ENCODE assay signal across 16 cellular contexts in genomic region chr6:191487-192312, GRCh38.
A peak's percentile ranks its signal among the peaks of the same experiment; 100 is the strongest.
DNase-seq lines count a peak whose midpoint lies in the region; ATAC-seq and TF ChIP-seq lines count a peak whose summit lies in the region.
"Had no signal": no experiment of that assay in that cellular context is flagged by ENCODE, and none has a peak within 500 bp of the region (broad histone marks: within the 10 kb centered on the region; RNA-seq: fewer than 3 reads in every experiment).

No MANE protein-coding gene starts in this region.

- TF ChIP-seq POLR2A in testis (IDR thresholded peaks at IDR 0.05) = no peak

- no peaks in the 10 kb centered on the region for H3K27me3 ChIP-seq in testis

- peaks cover 2% of the 10 kb centered on the region for H3K9me3 Mint-ChIP-seq in activated naive CD4-positive, alpha-beta T cell treated with anti-CD3 and anti-CD28 coated beads for 36 hours
- peaks cover 8 to 15% of the 10 kb centered on the region in 2 donors for H3K9me3 Mint-ChIP-seq in activated naive CD4-positive, alpha-beta T cell treated with anti-CD3 and anti-CD28 coated beads, Interleukin-2, amount 50 U/mL, for 72 hours
- H3K9me3 Mint-ChIP-seq in type B pancreatic cell = no peaks in the 10 kb centered on the region

- H3K27ac Mint-ChIP-seq in activated naive CD4-positive, alpha-beta T cell treated with anti-CD3 and anti-CD28 coated beads for 36 hours = peak overlapping the region; percentile 15
- peak overlapping the region in 1 of 2 donors; percentile 93 for H3K27ac Mint-ChIP-seq in activated naive CD4-positive, alpha-beta T cell treated with anti-CD3 and anti-CD28 coated beads, Interleukin-2, amount 50 U/mL, for 72 hours
- H3K27ac Mint-ChIP-seq in T-helper 17 cell (peak overlapping the region; percentile 95), type B pancreatic cell (no peak overlapping the region)

- H3K4me3 ChIP-seq in testis = no peak overlapping the region
- H3K4me3 ChIP-seq: PC-9 had no signal

- H3K9me3 ChIP-seq in T-helper 17 cell (ENCODE audit: control insufficient read depth, low read length, poor library complexity, severe bottlenecking) (no peaks in the 10 kb centered on the region), testis (no peaks in the 10 kb centered on the region)
- H3K9me3 ChIP-seq: Caco-2 had no signal

- no peak overlapping the region for H3K4me3 Mint-ChIP-seq in activated naive CD4-positive, alpha-beta T cell treated with anti-CD3 and anti-CD28 coated beads for 36 hours
- H3K4me3 Mint-ChIP-seq in T-helper 17 cell (no peak overlapping the region), type B pancreatic cell (no peak overlapping the region)

- no peaks in the 10 kb centered on the region for H3K36me3 Mint-ChIP-seq in activated naive CD4-positive, alpha-beta T cell treated with anti-CD3 and anti-CD28 coated beads for 36 hours (ENCODE audit: low read depth)
- peaks cover 7% of the 10 kb centered on the region in 2 donors for H3K36me3 Mint-ChIP-seq in activated naive CD4-positive, alpha-beta T cell treated with anti-CD3 and anti-CD28 coated beads, Interleukin-2, amount 50 U/mL, for 72 hours
- H3K36me3 Mint-ChIP-seq in T-helper 17 cell (ENCODE audit: low read depth) (peaks cover 4% of the 10 kb centered on the region), type B pancreatic cell (no peaks in the 10 kb centered on the region)

- DNase-seq in activated naive CD4-positive, alpha-beta T cell treated with anti-CD3 and anti-CD28 coated beads for 36 hours = no peak
- DNase-seq in activated naive CD4-positive, alpha-beta T cell treated with anti-CD3 and anti-CD28 coated beads, Interleukin-2, amount 50 U/mL, for 72 hours (ENCODE audit: low spot score in 2 of 2) = no peak
- DNase-seq in T-helper 17 cell (no peak), islet precursor cell (peak; percentile 43), testis (peak; percentile 5), RKO (ENCODE audit: low spot score) (no peak), type B pancreatic cell (ENCODE audit: extremely low spot score, unreplicated experiment) (no peak)
- DNase-seq: Caco-2, EL, GOT3, KG1, NCI-H1417 treated with DMSO at 0.1 percent for 48 hours, NCI-H2029, NCI-H2171 treated with DMSO at 0.1 percent for 48 hours, NCI-H748 treated with DMSO at 0.1 percent for 48 hours, PC-9 had no signal

- intact Hi-C loops in activated naive CD4-positive, alpha-beta T cell treated with anti-CD3 and anti-CD28 coated beads for 36 hours (cut with micrococcal nuclease) = loop anchor here (5.0 kb wide), 1 partner anchor 146 kb away; no protein-coding TSS in a partner anchor
- intact Hi-C loops in testis (cut with DNase I; ENCODE audit: low total_unique reads) = loop anchor here (2.0 kb wide), 1 partner anchor 31 kb away; no protein-coding TSS in a partner anchor

- H3K36me3 ChIP-seq in testis (ENCODE audit: low read depth, missing control alignments) = no peaks in the 10 kb centered on the region

- H3K4me1 ChIP-seq in testis = peaks cover 12% of the 10 kb centered on the region
- H3K4me1 ChIP-seq: Caco-2 had no signal

- no peak for TF ChIP-seq CTCF in testis (IDR thresholded peaks at IDR 0.05)
- TF ChIP-seq CTCF in type B pancreatic cell (conservative IDR thresholded peaks at IDR 0.05) = no peak

- H3K27ac ChIP-seq in testis = no peak overlapping the region
- H3K27ac ChIP-seq: PC-9 had no signal

- peaks cover 72% of the 10 kb centered on the region for H3K4me1 Mint-ChIP-seq in activated naive CD4-positive, alpha-beta T cell treated with anti-CD3 and anti-CD28 coated beads for 36 hours (ENCODE audit: low read depth)
- H3K4me1 Mint-ChIP-seq in T-helper 17 cell (peaks cover 50% of the 10 kb centered on the region), type B pancreatic cell (ENCODE audit: unreplicated experiment) (peaks cover 21% of the 10 kb centered on the region)

- peaks cover 1% of the 10 kb centered on the region for H3K27me3 Mint-ChIP-seq in activated naive CD4-positive, alpha-beta T cell treated with anti-CD3 and anti-CD28 coated beads for 36 hours (ENCODE audit: low read depth)
- no peaks in the 10 kb centered on the region for H3K27me3 Mint-ChIP-seq in T-helper 17 cell
- no peaks in the 10 kb centered on the region for H3K27me3 Mint-ChIP-seq in type B pancreatic cell

- ATAC-seq in activated naive CD4-positive, alpha-beta T cell treated with anti-CD3 and anti-CD28 coated beads, Interleukin-2, amount 50 U/mL, for 72 hours = no peak
- ATAC-seq in T-helper 17 cell = no peak

- 75 to 86% methylated on average over 4 to 11 of the region's 11 CpGs for WGBS in testis, 2 donors

- CTCF ChIA-PET in activated naive CD4-positive, alpha-beta T cell treated with anti-CD3 and anti-CD28 coated beads for 36 hours (lab: Charles Lee) = interaction anchor here (0.9 to 10.0 kb wide), 5 partner anchors 24 to 198 kb away, joined by 3 to 72 read pairs (median 4); no protein-coding TSS in a partner anchor

Comparison
In these comparisons a context has a peak if more than half of its experiments do, and no peak if none do; other contexts are left out.
1. DNase-seq: peak in islet precursor cell (single experiment) and testis (single experiment); none in activated naive CD4-positive, alpha-beta T cell treated with anti-CD3 and anti-CD28 coated beads for 36 hours (single experiment), activated naive CD4-positive, alpha-beta T cell treated with anti-CD3 and anti-CD28 coated beads, Interleukin-2, amount 50 U/mL, for 72 hours (0 of 2), T-helper 17 cell (0 of 3), RKO (single experiment) and type B pancreatic cell (single experiment).